8 cellular contexts compared by ENCODE assay signal in genomic region chr10:12130237-12130872, GRCh38. TPM values are rescaled to one million over a fixed set of nuclear protein-coding genes. Genes with fewer than 3 reads are reported as not detected.
DNase-seq lines count a peak whose midpoint lies in the region; ATAC-seq and TF ChIP-seq lines count a peak whose summit lies in the region.

No MANE protein-coding gene starts in this region.

- H3K4me3 ChIP-seq in AG04450 (ENCODE audit: low read depth, low read length) (peak overlapping the region; percentile 84), GM12864 (ENCODE audit: low read depth, low read length) (peak overlapping the region; percentile 92), thymus (ENCODE audit: low read length) (peak overlapping the region; percentile 97)

- POLR2A ChIA-PET in AG04450 (lab: Yijun Ruan, JAX): no interaction called here
- POLR2A ChIA-PET in activated B cell treated with CpG ODN at 0.5 μM for 24 hours (lab: Charles Lee): interaction anchor here (0.6 to 1.9 kb wide), 7 partner anchors 19 to 134 kb away, joined by 3 to 30 read pairs (median 3); partner anchors contain the start of genes CDC123, NUDT5 and UPF2

- H3K27me3 ChIP-seq in AG04450 (ENCODE audit: control insufficient read depth, insufficient read depth, low read length) (no peaks in the 10 kb centered on the region), thymus (ENCODE audit: control insufficient read depth, insufficient read depth) (no peaks in the 10 kb centered on the region)

- H3K4me1 ChIP-seq in thymus (ENCODE audit: control insufficient read depth, insufficient read depth, low read length): peaks cover 5% of the 10 kb centered on the region

- H3K27me3 Mint-ChIP-seq in activated B cell treated with CpG ODN at 0.5 μM for 24 hours: no peaks in the 10 kb centered on the region

- CTCF ChIA-PET in AG04450 (lab: Charles Lee) (interaction anchor here (0.8 to 1.7 kb wide), 4 partner anchors 10 to 85 kb away, joined by 3 to 6 read pairs (median 3); partner anchors contain the start of gene NUDT5), activated B cell treated with CpG ODN at 0.5 μM for 24 hours (lab: Charles Lee) (interaction anchor here (1.2 kb wide), 2 partner anchors 9 to 88 kb away, joined by 3 to 6 read pairs; partner anchors contain the start of gene UPF2)

- H3K27ac ChIP-seq in AG04450 (ENCODE audit: low read depth, low read length): no peak overlapping the region
- no peak overlapping the region for H3K27ac ChIP-seq in thymus (ENCODE audit: low read depth)

- H3K9me3 ChIP-seq in AG04450 (ENCODE audit: control insufficient read depth, insufficient read depth, low read length) (no peaks in the 10 kb centered on the region), thymus (ENCODE audit: control insufficient read depth) (no peaks in the 10 kb centered on the region)

- peak; percentile 34 for ATAC-seq in HG02642 (IDR thresholded peaks at IDR 0.05; ENCODE audit: poor library complexity, unreplicated experiment)
- ATAC-seq in activated B cell treated with CpG ODN at 0.5 μM for 24 hours (ENCODE audit: low read depth): peak; percentile 22

- peaks cover 6% of the 10 kb centered on the region for H3K36me3 ChIP-seq in thymus (ENCODE audit: control insufficient read depth, insufficient read depth)

- peaks cover 15% of the 10 kb centered on the region for H3K4me1 Mint-ChIP-seq in activated B cell treated with CpG ODN at 0.5 μM for 24 hours

- intact Hi-C loops in activated B cell treated with CpG ODN at 0.5 μM for 24 hours (cut with micrococcal nuclease): loop anchor here (1.0 to 5.0 kb wide), 5 partner anchors 8 to 772 kb away; no protein-coding TSS in a partner anchor

- peaks cover 17% of the 10 kb centered on the region for H3K36me3 Mint-ChIP-seq in activated B cell treated with CpG ODN at 0.5 μM for 24 hours (ENCODE audit: low read depth)

- peak overlapping the region; percentile 90 for H3K4me3 Mint-ChIP-seq in activated B cell treated with CpG ODN at 0.5 μM for 24 hours

- DNase-seq in AG04450 (ENCODE audit: low read depth, low spot score) (peak; percentile 33), GM12864 (ENCODE audit: low read depth) (peak; percentile 53), NCI-H2081 (lab: John Stamatoyannopoulos, UW) (peak; percentile 34 to 59), activated B cell treated with CpG ODN at 0.5 μM for 24 hours (no peak), epidermal melanocyte (ENCODE audit: insufficient read length, low spot score) (peak; percentile 29), middle frontal gyrus (ENCODE audit: extremely low spot score, low spot score) (peak; percentile 15)

- H3K27ac Mint-ChIP-seq in activated B cell treated with CpG ODN at 0.5 μM for 24 hours: peak overlapping the region; percentile 79

- H3K9me3 Mint-ChIP-seq in activated B cell treated with CpG ODN at 0.5 μM for 24 hours: no peaks in the 10 kb centered on the region

- WGBS in thymus: 28% methylated on average over 11 of the region's 11 CpGs

- TF ChIP-seq CTCF in AG04450 (IDR thresholded peaks at IDR 0.05; ENCODE audit: low read depth, low read length) (peak; percentile 68), GM12864 (IDR thresholded peaks at IDR 0.05; ENCODE audit: low read depth, low read length, missing control alignments) (peak; percentile 65), activated B cell treated with CpG ODN at 0.5 μM for 24 hours (IDR thresholded peaks at IDR 0.05) (no peak)

RNA-seq across cellular contexts. Expression of gene SEC61A2, which starts 0.9 kb away (rescaled TPM):
- polyA plus RNA-seq in AG04450 (2011; rRNA removed) (10.6 and 15.6 TPM in 2 replicates), thymus (12.3 TPM)
- 6.5 and 11.3 TPM in 2 replicates for polyA minus RNA-seq in AG04450 (2011; rRNA and poly(A)+ RNA removed)
- 13.3 and 20.8 TPM in 2 replicates for total RNA-seq in activated B cell treated with CpG ODN at 0.5 μM for 24 hours
